8 cellular contexts compared by ENCODE assay signal in the genomic region with DNA sequence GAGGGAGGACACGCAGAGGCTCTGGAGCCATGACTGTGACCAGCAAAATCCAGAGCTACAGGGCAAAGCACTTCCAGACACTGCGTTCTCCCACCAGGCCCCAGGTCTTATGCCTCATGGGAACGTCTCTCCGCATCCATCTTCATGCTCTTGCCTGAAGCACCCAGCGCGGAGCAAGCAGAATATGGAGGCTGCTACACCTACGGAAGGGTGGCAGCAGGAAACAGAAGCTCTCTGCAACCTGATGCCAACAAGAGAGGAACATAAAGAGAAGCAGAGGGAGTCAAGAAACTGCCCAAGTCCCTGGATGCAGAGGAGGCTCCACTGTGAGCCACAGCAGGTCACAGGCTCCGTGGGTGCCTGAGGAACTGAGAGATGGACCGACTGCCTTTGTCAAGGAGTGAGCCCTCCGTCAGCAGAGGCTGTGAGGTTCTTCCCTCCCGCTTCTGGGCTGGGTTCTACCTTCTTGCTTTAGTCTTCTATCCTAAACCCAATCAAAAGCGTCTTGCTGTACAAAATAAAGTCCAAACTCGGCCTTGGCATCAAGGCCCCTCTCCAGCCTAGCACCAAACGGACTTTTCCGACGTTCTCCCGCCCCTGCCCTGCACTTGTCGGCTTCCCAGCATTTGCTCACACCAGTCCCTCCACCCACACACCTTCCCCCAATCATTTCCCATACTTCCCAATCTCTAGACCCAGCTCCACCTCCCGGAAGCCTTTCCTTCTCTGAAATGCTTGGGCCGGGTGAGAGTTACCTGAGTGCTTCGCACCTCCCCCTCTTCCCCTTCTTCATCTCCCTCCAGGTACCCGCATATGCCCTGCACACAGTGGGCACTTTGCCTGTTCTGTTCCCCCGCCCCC. TPM values are rescaled to one million over a fixed set of nuclear protein-coding genes. Genes with fewer than 3 reads are reported as not detected.
DNase-seq lines count a peak whose midpoint lies in the region; ATAC-seq and TF ChIP-seq lines count a peak whose summit lies in the region.

No MANE protein-coding gene starts in this region.

- no peak for ATAC-seq in HG03520 (IDR thresholded peaks at IDR 0.05; ENCODE audit: unreplicated experiment)

- no peak for TF ChIP-seq POLR2A in erythroblast (IDR thresholded peaks at IDR 0.05; ENCODE audit: low read length)

- no peaks in the 10 kb centered on the region for H3K9me3 Mint-ChIP-seq in activated naive CD8-positive, alpha-beta T cell treated with anti-CD3 and anti-CD28 coated beads for 36 hours

- H3K27me3 ChIP-seq in iPS-18a (ENCODE audit: control insufficient read depth, insufficient read depth, low read length) (no peaks in the 10 kb centered on the region), skeletal muscle tissue (ENCODE audit: control insufficient read depth in 3 of 3, insufficient read depth in 3 of 3, low read length in 3 of 3) (no peaks in the 10 kb centered on the region)

- DNase-seq in activated CD4-positive, alpha-beta T cell treated with anti-CD3 and anti-CD28 coated beads for 48 hours: peak; percentile 9
- no peak for DNase-seq in activated CD4-positive, alpha-beta T cell treated with anti-CD3 and anti-CD28 coated beads, Interleukin-2, amount 50 U/mL, for 4 hours
- DNase-seq in NCI-H1105 treated with DMSO at 0.1 percent for 48 hours (lab: John Stamatoyannopoulos, UW) (peak; percentile 42), erythroblast (lab: John Stamatoyannopoulos, UW) (no peak)
- DNase-seq in activated naive CD8-positive, alpha-beta T cell treated with anti-CD3 and anti-CD28 coated beads for 36 hours: no peak

- peak overlapping the region; percentile 92 for H3K4me3 Mint-ChIP-seq in activated naive CD8-positive, alpha-beta T cell treated with anti-CD3 and anti-CD28 coated beads for 36 hours

- H3K27me3 Mint-ChIP-seq in activated naive CD8-positive, alpha-beta T cell treated with anti-CD3 and anti-CD28 coated beads for 36 hours: peaks cover 34% of the 10 kb centered on the region

- H3K4me1 ChIP-seq in iPS-18a (ENCODE audit: control insufficient read depth, low read depth, low read length) (peaks cover 28% of the 10 kb centered on the region), skeletal muscle tissue (ENCODE audit: control insufficient read depth in 3 of 3, insufficient read depth in 3 of 3, low read length in 3 of 3) (peaks cover 17 to 54% (median 45%) of the 10 kb centered on the region in 3 donors)

- H3K4me3 ChIP-seq in iPS-18a (ENCODE audit: low read length) (peak overlapping the region; percentile 92), skeletal muscle tissue (ENCODE audit: low read length in 3 of 3) (peak overlapping the region; percentile 88 to 97 (median 96))

- peaks cover 42% of the 10 kb centered on the region for H3K36me3 ChIP-seq in iPS-18a (ENCODE audit: control insufficient read depth, low read depth, low read length)
- H3K36me3 ChIP-seq in skeletal muscle tissue (ENCODE audit: control insufficient read depth in 3 of 3, insufficient read depth in 3 of 3, low read length in 3 of 3): peaks cover 0 to 3% (median 0%) of the 10 kb centered on the region in 3 donors

- peak overlapping the region; percentile 55 for H3K27ac Mint-ChIP-seq in activated naive CD8-positive, alpha-beta T cell treated with anti-CD3 and anti-CD28 coated beads for 36 hours

- H3K36me3 Mint-ChIP-seq in activated naive CD8-positive, alpha-beta T cell treated with anti-CD3 and anti-CD28 coated beads for 36 hours: peaks cover 35% of the 10 kb centered on the region

- H3K4me1 Mint-ChIP-seq in activated naive CD8-positive, alpha-beta T cell treated with anti-CD3 and anti-CD28 coated beads for 36 hours: peaks cover 20% of the 10 kb centered on the region

- no peak overlapping the region for H3K27ac ChIP-seq in iPS-18a (ENCODE audit: low read length)
- no peak overlapping the region for H3K27ac ChIP-seq in skeletal muscle tissue (ENCODE audit: low read depth, low read length)

- H3K9me3 ChIP-seq in iPS-18a (ENCODE audit: control insufficient read depth, low read depth, low read length): no peaks in the 10 kb centered on the region
- H3K9me3 ChIP-seq in skeletal muscle tissue (ENCODE audit: control insufficient read depth in 3 of 3, low read length in 3 of 3): no peaks in the 10 kb centered on the region

- H3K9ac ChIP-seq in iPS-18a (ENCODE audit: low read length) (peak overlapping the region; percentile 65), skeletal muscle tissue (ENCODE audit: low read depth in 1 of 3, low read length in 3 of 3) (peak overlapping the region; percentile 24 to 94 (median 73))

RNA-seq across cellular contexts. Expression of a gene that starts 0.9 kb away (rescaled TPM):
- total RNA-seq in activated naive CD8-positive, alpha-beta T cell treated with anti-CD3 and anti-CD28 coated beads for 36 hours: 10 to 100 TPM; 66.1 to 69.4 TPM
- total RNA-seq in skeletal muscle tissue: 9.9 TPM

Comparison
In these comparisons a context has a peak if more than half of its experiments do, and no peak if none do; other contexts are left out.
1. DNase-seq: peak in activated CD4-positive, alpha-beta T cell treated with anti-CD3 and anti-CD28 coated beads for 48 hours (single experiment) and NCI-H1105 treated with DMSO at 0.1 percent for 48 hours (single experiment); none in activated CD4-positive, alpha-beta T cell treated with anti-CD3 and anti-CD28 coated beads, Interleukin-2, amount 50 U/mL, for 4 hours (0 of 2), activated naive CD8-positive, alpha-beta T cell treated with anti-CD3 and anti-CD28 coated beads for 36 hours (single experiment) and erythroblast (0 of 2).